8 cellular contexts compared by ENCODE assay signal in genomic region chr5:138542120-138542955, GRCh38. TPM values are rescaled to one million over a fixed set of nuclear protein-coding genes. Genes with fewer than 3 reads are reported as not detected.
DNase-seq lines count a peak whose midpoint lies in the region; ATAC-seq and TF ChIP-seq lines count a peak whose summit lies in the region.

No MANE protein-coding gene starts in this region.

- no peaks in the 10 kb centered on the region for H3K9me3 Mint-ChIP-seq in activated B cell treated with CpG ODN at 0.5 μM for 24 hours

- CTCF ChIA-PET in activated B cell treated with CpG ODN at 0.5 μM for 24 hours (lab: Charles Lee), result interaction anchor here (1.5 to 1.9 kb wide), 3 partner anchors 34 to 190 kb away, joined by 4 to 10 read pairs (median 4); partner anchors contain the start of gene KDM3B

- POLR2A ChIA-PET in activated B cell treated with CpG ODN at 0.5 μM for 24 hours (lab: Charles Lee), result interaction anchor here (0.7 to 2.4 kb wide), 26 partner anchors 8 to 1859 kb away, joined by 3 to 73 read pairs (median 6); partner anchors contain the start of genes BRD8, CDC23, CDC25C and EGR1

- H3K4me3 ChIP-seq in BLaER1 (peak overlapping the region; percentile 95), HFF-Myc (replicated peaks; ENCODE audit: low read depth, low read length) (peak overlapping the region; percentile 96), fibroblast of villous mesenchyme (ENCODE audit: low read depth, low read length) (peak overlapping the region; percentile 98), psoas muscle (peak overlapping the region; percentile 96)

- peak overlapping the region; percentile 100 for H3K4me3 Mint-ChIP-seq in activated B cell treated with CpG ODN at 0.5 μM for 24 hours

- H3K9me3 ChIP-seq in BLaER1, result no peaks in the 10 kb centered on the region
- H3K9me3 ChIP-seq in psoas muscle, result no peaks in the 10 kb centered on the region

- no peak for DNase-seq in HFF-Myc (ENCODE audit: extremely low read depth, low read depth)
- no peak for DNase-seq in activated B cell treated with CpG ODN at 0.5 μM for 24 hours
- DNase-seq in fibroblast of villous mesenchyme (ENCODE audit: low read depth), result peak; percentile 47
- DNase-seq in psoas muscle, result no peak
- DNase-seq in COR-L47 (lab: John Stamatoyannopoulos, UW), result no peak

- peak overlapping the region; percentile 89 for H3K4me2 ChIP-seq in BLaER1

- H3K27ac ChIP-seq in BLaER1 (peak overlapping the region; percentile 99), psoas muscle (peak overlapping the region; percentile 99)

- peak overlapping the region; percentile 100 for H3K9ac ChIP-seq in BLaER1

- ATAC-seq in activated B cell treated with CpG ODN at 0.5 μM for 24 hours (ENCODE audit: low read depth) (no peak), psoas muscle (peak in 2 of 4 donors; percentile 0 to 1), HG02884 (IDR thresholded peaks at IDR 0.05; ENCODE audit: unreplicated experiment) (no peak), GM19463 (IDR thresholded peaks at IDR 0.05; ENCODE audit: unreplicated experiment) (no peak)

- H3K36me3 ChIP-seq in BLaER1 (peaks cover 28% of the 10 kb centered on the region; the same call in 1 of the 2 replicates), psoas muscle (ENCODE audit: insufficient read depth in 1 of 2, low read depth in 1 of 2) (no peaks in the 10 kb centered on the region)

- peaks cover 39% of the 10 kb centered on the region for H3K36me3 Mint-ChIP-seq in activated B cell treated with CpG ODN at 0.5 μM for 24 hours (ENCODE audit: low read depth)

- H3K27me3 Mint-ChIP-seq in activated B cell treated with CpG ODN at 0.5 μM for 24 hours, result no peaks in the 10 kb centered on the region

- H3K27ac Mint-ChIP-seq in activated B cell treated with CpG ODN at 0.5 μM for 24 hours, result peak overlapping the region; percentile 99

- peaks cover 62% of the 10 kb centered on the region for H3K4me1 Mint-ChIP-seq in activated B cell treated with CpG ODN at 0.5 μM for 24 hours

- WGBS in psoas muscle, 3 donors, result 0% methylated on average over 36 to 48 of the region's 48 CpGs

- intact Hi-C loops in activated B cell treated with CpG ODN at 0.5 μM for 24 hours (cut with micrococcal nuclease), result loop anchor here (1.0 to 2.0 kb wide), 4 partner anchors 8 to 1858 kb away; partner anchors contain the start of gene ANKHD1
- intact Hi-C loops in psoas muscle (cut with DNase I), result loop anchor here in 1 of 2 donors (1.0 kb wide), 1 partner anchor 78 kb away; no protein-coding TSS in a partner anchor

- H3K27me3 ChIP-seq in BLaER1 (no peaks in the 10 kb centered on the region), psoas muscle (ENCODE audit: insufficient read depth in 3 of 3, low read length in 2 of 3) (no peaks in the 10 kb centered on the region)

- H3K4me1 ChIP-seq in BLaER1, result peaks cover 51% of the 10 kb centered on the region
- H3K4me1 ChIP-seq in psoas muscle, result peaks cover 57% of the 10 kb centered on the region

- H4K20me1 ChIP-seq in BLaER1, result peaks cover 67% of the 10 kb centered on the region

- no peak for TF ChIP-seq CTCF in HFF-Myc (IDR thresholded peaks at IDR 0.05; ENCODE audit: low read depth, low read length, missing control alignments)
- TF ChIP-seq CTCF in activated B cell treated with CpG ODN at 0.5 μM for 24 hours (IDR thresholded peaks at IDR 0.05), result no peak
- no peak for TF ChIP-seq CTCF in fibroblast of villous mesenchyme (IDR thresholded peaks at IDR 0.05; ENCODE audit: insufficient read depth, low read depth, low read length)
- no peak for TF ChIP-seq CTCF in psoas muscle (IDR thresholded peaks at IDR 0.05)

RNA-seq across cellular contexts. Expression of gene ETF1, which starts 0.7 kb away (rescaled TPM):
- total RNA-seq in activated B cell treated with CpG ODN at 0.5 μM for 24 hours (95.7 and 99.6 TPM in 2 replicates), fibroblast of villous mesenchyme (126 and 160 TPM in 2 replicates), psoas muscle (100 to 1,000 TPM in 3 of 4 donors, 10 to 100 TPM in 1; 84.2 to 174 (median 150) TPM)
- polyA plus RNA-seq in psoas muscle, result 100 to 1,000 TPM in 2 of 3 donors, 10 to 100 TPM in 1; 72.3 to 212 (median 157) TPM

RNA-seq across cellular contexts. Expression of gene HSPA9, which starts 32.9 kb away (rescaled TPM):
- total RNA-seq in activated B cell treated with CpG ODN at 0.5 μM for 24 hours (223 and 224 TPM in 2 replicates), fibroblast of villous mesenchyme (334 and 336 TPM in 2 replicates), psoas muscle (100 to 1,000 TPM; 321 to 498 (median 441) TPM)
- 100 to 1,000 TPM; 289 to 718 (median 626) TPM for polyA plus RNA-seq in psoas muscle
